Comparison of ENCODE assay signal across 1 cellular context in genomic region chr19:38362076-38362945, GRCh38.
TF ChIP-seq lines count a peak whose summit lies in the region.

No MANE protein-coding gene starts in this region.

TF ChIP-seq in HepG2, 621 proteins besides CTCF, POLR2A, EP300 and RAD21:
- TF ChIP-seq HNRNPLL (IDR thresholded peaks at IDR 0.05; ENCODE audit: low read depth, low read length, poor library complexity, severe bottlenecking): peak; percentile 29
- 0 out of 2 replicates have a peak, but pooled peaks have one; percentile 53 for TF ChIP-seq ZNF777 (CRISPR knock-in tag; IDR thresholded peaks at IDR 0.05)
- TF ChIP-seq ZNF800 (CRISPR knock-in tag; IDR thresholded peaks at IDR 0.05): 0 out of 2 replicates have a peak, but pooled peaks have one; percentile 41
- TF ChIP-seq ZIK1 (CRISPR knock-in tag; IDR thresholded peaks at IDR 0.05; ENCODE audit: borderline replicate concordance, low read depth): no peak
- TF ChIP-seq HDAC1 (CRISPR knock-in tag; IDR thresholded peaks at IDR 0.05): 0 out of 2 replicates have a peak, but pooled peaks have one; percentile 33
- TF ChIP-seq ZNF609 (CRISPR knock-in tag; IDR thresholded peaks at IDR 0.05; ENCODE audit: borderline replicate concordance): no peak
- no peak for TF ChIP-seq DZIP1 (CRISPR knock-in tag; IDR thresholded peaks at IDR 0.05)
- TF ChIP-seq GABPB1 (CRISPR knock-in tag; IDR thresholded peaks at IDR 0.05): peak; percentile 25; the same call in 1 of the 2 replicates
- TF ChIP-seq SALL2 (CRISPR knock-in tag; IDR thresholded peaks at IDR 0.05): 0 out of 2 replicates have a peak, but pooled peaks have one; percentile 39
- 0 out of 2 replicates have a peak, but pooled peaks have one; percentile 28 for TF ChIP-seq ZNF772 (CRISPR knock-in tag; IDR thresholded peaks at IDR 0.05)
- TF ChIP-seq SRSF9 (IDR thresholded peaks at IDR 0.05; ENCODE audit: borderline replicate concordance, insufficient read depth, low read depth, low read length, poor library complexity, severe bottlenecking): no peak
- TF ChIP-seq MEIS1 (CRISPR knock-in tag; IDR thresholded peaks at IDR 0.05; ENCODE audit: borderline replicate concordance): no peak
- peak; percentile 16; the same call in 1 of the 2 replicates for TF ChIP-seq ZFY (CRISPR knock-in tag; IDR thresholded peaks at IDR 0.05)
- TF ChIP-seq ZNF883 (CRISPR knock-in tag; IDR thresholded peaks at IDR 0.05; ENCODE audit: not compliant biosample characterization): peak; percentile 56
- peak; percentile 46; the same call in 1 of the 2 replicates for TF ChIP-seq ZNF225 (CRISPR knock-in tag; IDR thresholded peaks at IDR 0.05)
- no peak for TF ChIP-seq BORCS8-MEF2B (CRISPR knock-in tag; IDR thresholded peaks at IDR 0.05)
- TF ChIP-seq ZBTB7B (CRISPR knock-in tag; IDR thresholded peaks at IDR 0.05): 0 out of 2 replicates have a peak, but pooled peaks have one; percentile 31
- peak; percentile 24; the same call in 1 of the 2 replicates for TF ChIP-seq BCL6 (CRISPR knock-in tag; IDR thresholded peaks at IDR 0.05)
- TF ChIP-seq ZNF776 (CRISPR knock-in tag; IDR thresholded peaks at IDR 0.05): 0 out of 2 replicates have a peak, but pooled peaks have one; percentile 34
- no peak for TF ChIP-seq ELF1 (CRISPR knock-in tag; IDR thresholded peaks at IDR 0.05)
- TF ChIP-seq ZNF260 (CRISPR knock-in tag; IDR thresholded peaks at IDR 0.05; ENCODE audit: borderline replicate concordance, low read depth): no peak
- TF ChIP-seq FOXA1 (IDR thresholded peaks at IDR 0.05): no peak
- 0 out of 2 replicates have a peak, but pooled peaks have one; percentile 23 for TF ChIP-seq FOXA1 (CRISPR knock-in tag; IDR thresholded peaks at IDR 0.05)
- TF ChIP-seq ZNF713 (CRISPR knock-in tag; IDR thresholded peaks at IDR 0.05): no peak
- no peak for TF ChIP-seq MAFK (conservative IDR thresholded peaks at IDR 0.05 in 1 of 2, IDR thresholded peaks at IDR 0.05 in 1 of 2; ENCODE audit: low read length in 2 of 2)
- TF ChIP-seq PCBP1 (IDR thresholded peaks at IDR 0.05; ENCODE audit: borderline replicate concordance, low read depth, low read length): 0 out of 2 replicates have a peak, but pooled peaks have one; percentile 57
- TF ChIP-seq ARID4A (CRISPR knock-in tag; IDR thresholded peaks at IDR 0.05; ENCODE audit: borderline replicate concordance): peak; percentile 44; the same call in 1 of the 2 replicates
- TF ChIP-seq MAZ (IDR thresholded peaks at IDR 0.05; ENCODE audit: borderline replicate concordance, low read depth, low read length): no peak
- no peak for TF ChIP-seq MAZ (CRISPR knock-in tag; IDR thresholded peaks at IDR 0.05; ENCODE audit: low read depth)
- TF ChIP-seq YEATS2 (CRISPR knock-in tag; IDR thresholded peaks at IDR 0.05; ENCODE audit: borderline replicate concordance): no peak
- TF ChIP-seq TARDBP (CRISPR knock-in tag; IDR thresholded peaks at IDR 0.05): 0 out of 2 replicates have a peak, but pooled peaks have one; percentile 24
- peak; percentile 50 for TF ChIP-seq ZNF687 (CRISPR knock-in tag; IDR thresholded peaks at IDR 0.05)
- TF ChIP-seq HMGXB4 (CRISPR knock-in tag; IDR thresholded peaks at IDR 0.05; ENCODE audit: borderline replicate concordance in 1 of 2, low read depth in 1 of 2): 0 out of 4 replicates have a peak, but pooled peaks of 1 of the 2 experiments have one; percentile 36
- no peak for TF ChIP-seq ZNF558 (CRISPR knock-in tag; IDR thresholded peaks at IDR 0.05; ENCODE audit: borderline replicate concordance)
- peak; percentile 60; the same call in 1 of the 2 replicates for TF ChIP-seq ZNF274 (CRISPR knock-in tag; IDR thresholded peaks at IDR 0.05)
TF ChIP-seq in HepG2: peak in this region for 20.
